1 cellular context compared by ENCODE assay signal in the genomic region with DNA sequence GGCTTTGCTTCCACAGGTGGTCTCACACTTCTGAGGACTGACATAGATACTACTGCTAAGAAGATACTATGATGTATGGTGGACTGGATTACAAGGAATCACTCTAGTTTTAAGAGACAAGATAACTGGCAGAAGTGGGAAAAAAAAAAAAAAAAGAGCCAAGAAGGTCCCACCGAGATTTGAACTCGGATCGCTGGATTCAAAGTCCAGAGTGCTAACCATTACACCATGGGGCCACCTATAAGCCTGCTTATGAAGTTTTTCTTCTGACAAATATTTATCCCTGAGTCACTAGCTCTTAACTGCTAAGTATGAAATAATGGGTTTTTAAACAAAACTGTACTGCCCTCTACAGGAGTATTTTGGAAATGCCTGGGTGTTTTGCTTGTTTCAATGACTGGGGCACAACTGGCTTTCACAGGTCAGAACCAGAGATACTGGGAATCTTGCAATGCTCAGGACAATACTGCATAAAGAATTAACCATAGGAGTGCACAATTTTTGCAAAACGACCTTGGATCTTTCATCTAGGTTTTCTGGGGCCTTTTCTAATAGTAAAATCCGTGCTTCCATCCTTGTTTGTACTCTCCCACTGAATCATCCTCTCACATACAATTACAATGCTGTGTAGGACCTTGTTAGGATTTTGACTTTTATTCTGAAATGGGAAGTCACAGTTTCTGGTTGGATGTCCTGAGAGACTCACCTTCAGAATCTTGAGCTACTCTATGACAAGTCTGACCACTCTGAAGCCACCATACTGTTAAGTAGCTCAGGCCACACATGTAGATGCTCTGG.
A peak's percentile ranks its signal among the peaks of the same experiment; 100 is the strongest.
TF ChIP-seq lines count a peak whose summit lies in the region.

No MANE protein-coding gene starts in this region.

TF ChIP-seq in K562, 482 proteins besides CTCF, POLR2A, EP300 and RAD21 (continued from another document and continues in another):
- TF ChIP-seq, protein P1, sequence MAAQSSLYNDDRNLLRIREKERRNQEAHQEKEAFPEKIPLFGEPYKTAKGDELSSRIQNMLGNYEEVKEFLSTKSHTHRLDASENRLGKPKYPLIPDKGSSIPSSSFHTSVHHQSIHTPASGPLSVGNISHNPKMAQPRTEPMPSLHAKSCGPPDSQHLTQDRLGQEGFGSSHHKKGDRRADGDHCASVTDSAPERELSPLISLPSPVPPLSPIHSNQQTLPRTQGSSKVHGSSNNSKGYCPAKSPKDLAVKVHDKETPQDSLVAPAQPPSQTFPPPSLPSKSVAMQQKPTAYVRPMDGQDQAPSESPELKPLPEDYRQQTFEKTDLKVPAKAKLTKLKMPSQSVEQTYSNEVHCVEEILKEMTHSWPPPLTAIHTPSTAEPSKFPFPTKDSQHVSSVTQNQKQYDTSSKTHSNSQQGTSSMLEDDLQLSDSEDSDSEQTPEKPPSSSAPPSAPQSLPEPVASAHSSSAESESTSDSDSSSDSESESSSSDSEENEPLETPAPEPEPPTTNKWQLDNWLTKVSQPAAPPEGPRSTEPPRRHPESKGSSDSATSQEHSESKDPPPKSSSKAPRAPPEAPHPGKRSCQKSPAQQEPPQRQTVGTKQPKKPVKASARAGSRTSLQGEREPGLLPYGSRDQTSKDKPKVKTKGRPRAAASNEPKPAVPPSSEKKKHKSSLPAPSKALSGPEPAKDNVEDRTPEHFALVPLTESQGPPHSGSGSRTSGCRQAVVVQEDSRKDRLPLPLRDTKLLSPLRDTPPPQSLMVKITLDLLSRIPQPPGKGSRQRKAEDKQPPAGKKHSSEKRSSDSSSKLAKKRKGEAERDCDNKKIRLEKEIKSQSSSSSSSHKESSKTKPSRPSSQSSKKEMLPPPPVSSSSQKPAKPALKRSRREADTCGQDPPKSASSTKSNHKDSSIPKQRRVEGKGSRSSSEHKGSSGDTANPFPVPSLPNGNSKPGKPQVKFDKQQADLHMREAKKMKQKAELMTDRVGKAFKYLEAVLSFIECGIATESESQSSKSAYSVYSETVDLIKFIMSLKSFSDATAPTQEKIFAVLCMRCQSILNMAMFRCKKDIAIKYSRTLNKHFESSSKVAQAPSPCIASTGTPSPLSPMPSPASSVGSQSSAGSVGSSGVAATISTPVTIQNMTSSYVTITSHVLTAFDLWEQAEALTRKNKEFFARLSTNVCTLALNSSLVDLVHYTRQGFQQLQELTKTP (IDR thresholded peaks at IDR 0.05; ENCODE audit: low read depth in 1 of 2, partially characterized antibody in 2 of 2): peak; percentile 70 to 88
- TF ChIP-seq, protein P2, sequence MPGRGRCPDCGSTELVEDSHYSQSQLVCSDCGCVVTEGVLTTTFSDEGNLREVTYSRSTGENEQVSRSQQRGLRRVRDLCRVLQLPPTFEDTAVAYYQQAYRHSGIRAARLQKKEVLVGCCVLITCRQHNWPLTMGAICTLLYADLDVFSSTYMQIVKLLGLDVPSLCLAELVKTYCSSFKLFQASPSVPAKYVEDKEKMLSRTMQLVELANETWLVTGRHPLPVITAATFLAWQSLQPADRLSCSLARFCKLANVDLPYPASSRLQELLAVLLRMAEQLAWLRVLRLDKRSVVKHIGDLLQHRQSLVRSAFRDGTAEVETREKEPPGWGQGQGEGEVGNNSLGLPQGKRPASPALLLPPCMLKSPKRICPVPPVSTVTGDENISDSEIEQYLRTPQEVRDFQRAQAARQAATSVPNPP (IDR thresholded peaks at IDR 0.05; ENCODE audit: borderline replicate concordance, insufficient read depth, insufficient read length): no peak
- TF ChIP-seq CREBBP (IDR thresholded peaks at IDR 0.05; ENCODE audit: low read depth, low read length) (no peak), TRIM28 (IDR thresholded peaks at IDR 0.05) (no peak), JUN (IDR thresholded peaks at IDR 0.05; ENCODE audit: borderline replicate concordance, low read depth, low read length) (peak; percentile 69; the same call in 1 of the 2 replicates), JUN (CRISPR knock-in tag; IDR thresholded peaks at IDR 0.05; ENCODE audit: borderline replicate concordance) (no peak), ZNF184 (CRISPR knock-in tag; IDR thresholded peaks at IDR 0.05) (no peak), BACH1 (tag; IDR thresholded peaks at IDR 0.05) (peak; percentile 69; the same call in 1 of the 2 replicates), HEY1 (CRISPR knock-in tag; IDR thresholded peaks at IDR 0.05; ENCODE audit: borderline replicate concordance) (no peak), MYC (IDR thresholded peaks at IDR 0.05; ENCODE audit: low read depth, low read length) (0 out of 2 replicates have a peak, but pooled peaks have one; percentile 45), MYC (CRISPR knock-in tag; IDR thresholded peaks at IDR 0.05; ENCODE audit: borderline replicate concordance, low read depth) (no peak), ZNF589 (CRISPR knock-in tag; IDR thresholded peaks at IDR 0.05; ENCODE audit: low read depth) (no peak), DIDO1 (tag; IDR thresholded peaks at IDR 0.05; ENCODE audit: low read depth) (no peak), ZNF224 (CRISPR knock-in tag; IDR thresholded peaks at IDR 0.05) (no peak), ELF2 (CRISPR knock-in tag; IDR thresholded peaks at IDR 0.05) (no peak), RHOXF2B (CRISPR knock-in tag; conservative IDR thresholded peaks at IDR 0.05) (no peak), U2AF2 (optimal IDR thresholded peaks at IDR 0.05; ENCODE audit: low read depth, low read length) (no peak), CXXC5 (CRISPR knock-in tag; IDR thresholded peaks at IDR 0.05) (no peak; the same call in 1 of the 2 replicates), RBFOX2 (IDR thresholded peaks at IDR 0.05; ENCODE audit: low read depth, low read length) (no peak), SMARCB1 (IDR thresholded peaks at IDR 0.05; ENCODE audit: insufficient read length, low read depth) (no peak), WHSC1 (IDR thresholded peaks at IDR 0.05; ENCODE audit: low read length) (no peak), KDM1A (IDR thresholded peaks at IDR 0.05) (no peak), RBM39 (optimal IDR thresholded peaks at IDR 0.05; ENCODE audit: low read depth, low read length) (no peak), MECOM (CRISPR knock-in tag; IDR thresholded peaks at IDR 0.05) (peak; percentile 84), HNRNPL (IDR thresholded peaks at IDR 0.05; ENCODE audit: low read depth, low read length) (no peak), SMARCC2 (IDR thresholded peaks at IDR 0.05; ENCODE audit: low read depth) (no peak), TCFL5 (CRISPR knock-in tag; conservative IDR thresholded peaks at IDR 0.05) (no peak), PRMT5 (CRISPR knock-in tag; IDR thresholded peaks at IDR 0.05) (no peak), SLC30A9 (CRISPR knock-in tag; IDR thresholded peaks at IDR 0.05) (no peak)
- TF ChIP-seq, protein P3, sequence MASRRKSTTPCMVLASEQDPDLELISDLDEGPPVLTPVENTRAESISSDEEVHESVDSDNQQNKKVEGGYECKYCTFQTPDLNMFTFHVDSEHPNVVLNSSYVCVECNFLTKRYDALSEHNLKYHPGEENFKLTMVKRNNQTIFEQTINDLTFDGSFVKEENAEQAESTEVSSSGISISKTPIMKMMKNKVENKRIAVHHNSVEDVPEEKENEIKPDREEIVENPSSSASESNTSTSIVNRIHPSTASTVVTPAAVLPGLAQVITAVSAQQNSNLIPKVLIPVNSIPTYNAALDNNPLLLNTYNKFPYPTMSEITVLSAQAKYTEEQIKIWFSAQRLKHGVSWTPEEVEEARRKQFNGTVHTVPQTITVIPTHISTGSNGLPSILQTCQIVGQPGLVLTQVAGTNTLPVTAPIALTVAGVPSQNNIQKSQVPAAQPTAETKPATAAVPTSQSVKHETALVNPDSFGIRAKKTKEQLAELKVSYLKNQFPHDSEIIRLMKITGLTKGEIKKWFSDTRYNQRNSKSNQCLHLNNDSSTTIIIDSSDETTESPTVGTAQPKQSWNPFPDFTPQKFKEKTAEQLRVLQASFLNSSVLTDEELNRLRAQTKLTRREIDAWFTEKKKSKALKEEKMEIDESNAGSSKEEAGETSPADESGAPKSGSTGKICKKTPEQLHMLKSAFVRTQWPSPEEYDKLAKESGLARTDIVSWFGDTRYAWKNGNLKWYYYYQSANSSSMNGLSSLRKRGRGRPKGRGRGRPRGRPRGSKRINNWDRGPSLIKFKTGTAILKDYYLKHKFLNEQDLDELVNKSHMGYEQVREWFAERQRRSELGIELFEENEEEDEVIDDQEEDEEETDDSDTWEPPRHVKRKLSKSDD (conservative IDR thresholded peaks at IDR 0.05; ENCODE audit: low read length): no peak
- TF ChIP-seq, protein P4, sequence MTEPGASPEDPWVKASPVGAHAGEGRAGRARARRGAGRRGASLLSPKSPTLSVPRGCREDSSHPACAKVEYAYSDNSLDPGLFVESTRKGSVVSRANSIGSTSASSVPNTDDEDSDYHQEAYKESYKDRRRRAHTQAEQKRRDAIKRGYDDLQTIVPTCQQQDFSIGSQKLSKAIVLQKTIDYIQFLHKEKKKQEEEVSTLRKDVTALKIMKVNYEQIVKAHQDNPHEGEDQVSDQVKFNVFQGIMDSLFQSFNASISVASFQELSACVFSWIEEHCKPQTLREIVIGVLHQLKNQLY (CRISPR knock-in tag; conservative IDR thresholded peaks at IDR 0.05): no peak
- TF ChIP-seq, protein P5, sequence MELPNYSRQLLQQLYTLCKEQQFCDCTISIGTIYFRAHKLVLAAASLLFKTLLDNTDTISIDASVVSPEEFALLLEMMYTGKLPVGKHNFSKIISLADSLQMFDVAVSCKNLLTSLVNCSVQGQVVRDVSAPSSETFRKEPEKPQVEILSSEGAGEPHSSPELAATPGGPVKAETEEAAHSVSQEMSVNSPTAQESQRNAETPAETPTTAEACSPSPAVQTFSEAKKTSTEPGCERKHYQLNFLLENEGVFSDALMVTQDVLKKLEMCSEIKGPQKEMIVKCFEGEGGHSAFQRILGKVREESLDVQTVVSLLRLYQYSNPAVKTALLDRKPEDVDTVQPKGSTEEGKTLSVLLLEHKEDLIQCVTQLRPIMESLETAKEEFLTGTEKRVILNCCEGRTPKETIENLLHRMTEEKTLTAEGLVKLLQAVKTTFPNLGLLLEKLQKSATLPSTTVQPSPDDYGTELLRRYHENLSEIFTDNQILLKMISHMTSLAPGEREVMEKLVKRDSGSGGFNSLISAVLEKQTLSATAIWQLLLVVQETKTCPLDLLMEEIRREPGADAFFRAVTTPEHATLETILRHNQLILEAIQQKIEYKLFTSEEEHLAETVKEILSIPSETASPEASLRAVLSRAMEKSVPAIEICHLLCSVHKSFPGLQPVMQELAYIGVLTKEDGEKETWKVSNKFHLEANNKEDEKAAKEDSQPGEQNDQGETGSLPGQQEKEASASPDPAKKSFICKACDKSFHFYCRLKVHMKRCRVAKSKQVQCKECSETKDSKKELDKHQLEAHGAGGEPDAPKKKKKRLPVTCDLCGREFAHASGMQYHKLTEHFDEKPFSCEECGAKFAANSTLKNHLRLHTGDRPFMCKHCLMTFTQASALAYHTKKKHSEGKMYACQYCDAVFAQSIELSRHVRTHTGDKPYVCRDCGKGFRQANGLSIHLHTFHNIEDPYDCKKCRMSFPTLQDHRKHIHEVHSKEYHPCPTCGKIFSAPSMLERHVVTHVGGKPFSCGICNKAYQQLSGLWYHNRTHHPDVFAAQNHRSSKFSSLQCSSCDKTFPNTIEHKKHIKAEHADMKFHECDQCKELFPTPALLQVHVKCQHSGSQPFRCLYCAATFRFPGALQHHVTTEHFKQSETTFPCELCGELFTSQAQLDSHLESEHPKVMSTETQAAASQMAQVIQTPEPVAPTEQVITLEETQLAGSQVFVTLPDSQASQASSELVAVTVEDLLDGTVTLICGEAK (IDR thresholded peaks at IDR 0.05): peak; percentile 89
- TF ChIP-seq, protein P5 (CRISPR knock-in tag; IDR thresholded peaks at IDR 0.05): no peak
- TF ChIP-seq, protein P6, sequence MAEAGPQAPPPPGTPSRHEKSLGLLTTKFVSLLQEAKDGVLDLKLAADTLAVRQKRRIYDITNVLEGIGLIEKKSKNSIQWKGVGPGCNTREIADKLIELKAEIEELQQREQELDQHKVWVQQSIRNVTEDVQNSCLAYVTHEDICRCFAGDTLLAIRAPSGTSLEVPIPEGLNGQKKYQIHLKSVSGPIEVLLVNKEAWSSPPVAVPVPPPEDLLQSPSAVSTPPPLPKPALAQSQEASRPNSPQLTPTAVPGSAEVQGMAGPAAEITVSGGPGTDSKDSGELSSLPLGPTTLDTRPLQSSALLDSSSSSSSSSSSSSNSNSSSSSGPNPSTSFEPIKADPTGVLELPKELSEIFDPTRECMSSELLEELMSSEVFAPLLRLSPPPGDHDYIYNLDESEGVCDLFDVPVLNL (CRISPR knock-in tag; IDR thresholded peaks at IDR 0.05; ENCODE audit: low read depth): no peak
- TF ChIP-seq, protein P7, sequence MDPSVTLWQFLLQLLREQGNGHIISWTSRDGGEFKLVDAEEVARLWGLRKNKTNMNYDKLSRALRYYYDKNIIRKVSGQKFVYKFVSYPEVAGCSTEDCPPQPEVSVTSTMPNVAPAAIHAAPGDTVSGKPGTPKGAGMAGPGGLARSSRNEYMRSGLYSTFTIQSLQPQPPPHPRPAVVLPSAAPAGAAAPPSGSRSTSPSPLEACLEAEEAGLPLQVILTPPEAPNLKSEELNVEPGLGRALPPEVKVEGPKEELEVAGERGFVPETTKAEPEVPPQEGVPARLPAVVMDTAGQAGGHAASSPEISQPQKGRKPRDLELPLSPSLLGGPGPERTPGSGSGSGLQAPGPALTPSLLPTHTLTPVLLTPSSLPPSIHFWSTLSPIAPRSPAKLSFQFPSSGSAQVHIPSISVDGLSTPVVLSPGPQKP (CRISPR knock-in tag; IDR thresholded peaks at IDR 0.05): no peak
- TF ChIP-seq, protein P8, sequence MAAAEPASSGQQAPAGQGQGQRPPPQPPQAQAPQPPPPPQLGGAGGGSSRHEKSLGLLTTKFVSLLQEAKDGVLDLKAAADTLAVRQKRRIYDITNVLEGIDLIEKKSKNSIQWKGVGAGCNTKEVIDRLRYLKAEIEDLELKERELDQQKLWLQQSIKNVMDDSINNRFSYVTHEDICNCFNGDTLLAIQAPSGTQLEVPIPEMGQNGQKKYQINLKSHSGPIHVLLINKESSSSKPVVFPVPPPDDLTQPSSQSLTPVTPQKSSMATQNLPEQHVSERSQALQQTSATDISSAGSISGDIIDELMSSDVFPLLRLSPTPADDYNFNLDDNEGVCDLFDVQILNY (CRISPR knock-in tag; IDR thresholded peaks at IDR 0.05): no peak
